In the genomic region with DNA sequence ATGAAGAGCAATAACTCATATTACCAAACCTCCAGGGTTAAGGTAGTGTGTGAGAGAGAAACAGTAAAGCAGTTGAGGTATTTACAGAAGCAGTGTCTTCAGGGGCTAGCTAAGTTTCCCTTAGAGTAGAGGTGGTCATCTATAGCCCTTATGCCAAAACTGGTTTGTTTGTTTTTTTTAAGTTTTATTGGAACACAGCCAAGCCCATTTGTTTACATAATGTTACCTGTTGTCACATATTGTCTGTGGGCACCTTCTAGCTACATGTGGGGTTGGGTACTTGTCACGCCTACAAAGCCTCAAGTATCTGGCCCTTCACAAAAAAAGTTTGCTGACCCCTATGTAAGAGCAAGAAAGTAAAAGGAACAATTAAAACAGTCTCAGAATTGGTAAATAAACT, we compare ENCODE assay signal across 3 cellular contexts.
A peak's percentile ranks its signal among the peaks of the same experiment; 100 is the strongest.
TF ChIP-seq lines count a peak whose summit lies in the region.

No MANE protein-coding gene starts in this region.

TF ChIP-seq in SK-N-SH, 30 proteins besides CTCF, POLR2A, EP300 and RAD21:
- TF ChIP-seq NFIC (IDR thresholded peaks at IDR 0.05; ENCODE audit: borderline replicate concordance) (peak; percentile 15; the same call in 1 of the 2 replicates), GABPA (IDR thresholded peaks at IDR 0.05; ENCODE audit: low read depth) (no peak)
TF ChIP-seq in SK-N-SH: peak in this region for 1.

TF ChIP-seq in SK-N-SH treated with all-trans-retinoic acid at 6 μM for 48 hours, 23 proteins besides CTCF, POLR2A, EP300 and RAD21:
- TF ChIP-seq, protein P1, sequence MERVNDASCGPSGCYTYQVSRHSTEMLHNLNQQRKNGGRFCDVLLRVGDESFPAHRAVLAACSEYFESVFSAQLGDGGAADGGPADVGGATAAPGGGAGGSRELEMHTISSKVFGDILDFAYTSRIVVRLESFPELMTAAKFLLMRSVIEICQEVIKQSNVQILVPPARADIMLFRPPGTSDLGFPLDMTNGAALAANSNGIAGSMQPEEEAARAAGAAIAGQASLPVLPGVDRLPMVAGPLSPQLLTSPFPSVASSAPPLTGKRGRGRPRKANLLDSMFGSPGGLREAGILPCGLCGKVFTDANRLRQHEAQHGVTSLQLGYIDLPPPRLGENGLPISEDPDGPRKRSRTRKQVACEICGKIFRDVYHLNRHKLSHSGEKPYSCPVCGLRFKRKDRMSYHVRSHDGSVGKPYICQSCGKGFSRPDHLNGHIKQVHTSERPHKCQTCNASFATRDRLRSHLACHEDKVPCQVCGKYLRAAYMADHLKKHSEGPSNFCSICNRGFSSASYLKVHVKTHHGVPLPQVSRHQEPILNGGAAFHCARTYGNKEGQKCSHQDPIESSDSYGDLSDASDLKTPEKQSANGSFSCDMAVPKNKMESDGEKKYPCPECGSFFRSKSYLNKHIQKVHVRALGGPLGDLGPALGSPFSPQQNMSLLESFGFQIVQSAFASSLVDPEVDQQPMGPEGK (CRISPR knock-in tag; IDR thresholded peaks at IDR 0.05; ENCODE audit: borderline replicate concordance), result no peak
- TF ChIP-seq ZFP3 (CRISPR knock-in tag; IDR thresholded peaks at IDR 0.05), result no peak
- no peak for TF ChIP-seq RARB (CRISPR knock-in tag; IDR thresholded peaks at IDR 0.05)
- no peak for TF ChIP-seq ZFP30 (CRISPR knock-in tag; IDR thresholded peaks at IDR 0.05)
- TF ChIP-seq TOX (CRISPR knock-in tag; IDR thresholded peaks at IDR 0.05; ENCODE audit: borderline replicate concordance), result no peak
- TF ChIP-seq TCF4 (CRISPR knock-in tag; IDR thresholded peaks at IDR 0.05; ENCODE audit: borderline replicate concordance), result no peak
- TF ChIP-seq, protein P2, sequence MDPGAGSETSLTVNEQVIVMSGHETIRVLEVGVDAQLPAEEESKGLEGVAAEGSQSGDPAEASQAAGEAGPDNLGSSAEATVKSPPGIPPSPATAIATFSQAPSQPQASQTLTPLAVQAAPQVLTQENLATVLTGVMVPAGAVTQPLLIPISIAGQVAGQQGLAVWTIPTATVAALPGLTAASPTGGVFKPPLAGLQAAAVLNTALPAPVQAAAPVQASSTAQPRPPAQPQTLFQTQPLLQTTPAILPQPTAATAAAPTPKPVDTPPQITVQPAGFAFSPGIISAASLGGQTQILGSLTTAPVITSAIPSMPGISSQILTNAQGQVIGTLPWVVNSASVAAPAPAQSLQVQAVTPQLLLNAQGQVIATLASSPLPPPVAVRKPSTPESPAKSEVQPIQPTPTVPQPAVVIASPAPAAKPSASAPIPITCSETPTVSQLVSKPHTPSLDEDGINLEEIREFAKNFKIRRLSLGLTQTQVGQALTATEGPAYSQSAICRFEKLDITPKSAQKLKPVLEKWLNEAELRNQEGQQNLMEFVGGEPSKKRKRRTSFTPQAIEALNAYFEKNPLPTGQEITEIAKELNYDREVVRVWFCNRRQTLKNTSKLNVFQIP (CRISPR knock-in tag; IDR thresholded peaks at IDR 0.05; ENCODE audit: borderline replicate concordance, low read depth), result no peak
- no peak for TF ChIP-seq PPARA (CRISPR knock-in tag; IDR thresholded peaks at IDR 0.05; ENCODE audit: borderline replicate concordance)
- no peak for TF ChIP-seq CSDC2 (CRISPR knock-in tag; IDR thresholded peaks at IDR 0.05)
- TF ChIP-seq ARNTL (CRISPR knock-in tag; IDR thresholded peaks at IDR 0.05; ENCODE audit: borderline replicate concordance, low read depth), result no peak
- TF ChIP-seq ZNF70 (CRISPR knock-in tag; IDR thresholded peaks at IDR 0.05), result no peak
- no peak for TF ChIP-seq ZC3H10 (CRISPR knock-in tag; IDR thresholded peaks at IDR 0.05)
- TF ChIP-seq ZNF8 (CRISPR knock-in tag; IDR thresholded peaks at IDR 0.05), result no peak
- TF ChIP-seq SNAI2 (CRISPR knock-in tag; IDR thresholded peaks at IDR 0.05), result no peak
- TF ChIP-seq GLIS3 (CRISPR knock-in tag; IDR thresholded peaks at IDR 0.05), result no peak
- no peak for TF ChIP-seq OSR1 (CRISPR knock-in tag; IDR thresholded peaks at IDR 0.05)
- TF ChIP-seq, protein P3, sequence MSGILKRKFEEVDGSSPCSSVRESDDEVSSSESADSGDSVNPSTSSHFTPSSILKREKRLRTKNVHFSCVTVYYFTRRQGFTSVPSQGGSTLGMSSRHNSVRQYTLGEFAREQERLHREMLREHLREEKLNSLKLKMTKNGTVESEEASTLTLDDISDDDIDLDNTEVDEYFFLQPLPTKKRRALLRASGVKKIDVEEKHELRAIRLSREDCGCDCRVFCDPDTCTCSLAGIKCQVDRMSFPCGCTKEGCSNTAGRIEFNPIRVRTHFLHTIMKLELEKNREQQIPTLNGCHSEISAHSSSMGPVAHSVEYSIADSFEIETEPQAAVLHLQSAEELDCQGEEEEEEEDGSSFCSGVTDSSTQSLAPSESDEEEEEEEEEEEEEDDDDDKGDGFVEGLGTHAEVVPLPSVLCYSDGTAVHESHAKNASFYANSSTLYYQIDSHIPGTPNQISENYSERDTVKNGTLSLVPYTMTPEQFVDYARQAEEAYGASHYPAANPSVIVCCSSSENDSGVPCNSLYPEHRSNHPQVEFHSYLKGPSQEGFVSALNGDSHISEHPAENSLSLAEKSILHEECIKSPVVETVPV (CRISPR knock-in tag; IDR thresholded peaks at IDR 0.05), result no peak

TF ChIP-seq in HEK293, 187 proteins besides CTCF, POLR2A, EP300 and RAD21:
- no peak for TF ChIP-seq ZFP69B (tag by site-specific recombination; IDR thresholded peaks at IDR 0.05)
- TF ChIP-seq SCRT2 (tag by site-specific recombination; IDR thresholded peaks at IDR 0.05), result peak; percentile 65; the same call in 1 of the 2 replicates
